ENCODE assay signal across 28 cellular contexts in genomic region chr5:40584054-40584453, GRCh38.
"Had no signal": no experiment of that assay in that cellular context is flagged by ENCODE, and none has a peak within 500 bp of the region (broad histone marks: within the 10 kb centered on the region; RNA-seq: fewer than 3 reads in every experiment).

No MANE protein-coding gene starts in this region.

- DNase-seq: activated effector memory CD4-positive, alpha-beta T cell treated with anti-CD3 and anti-CD28 coated beads, Interleukin-2, amount 50 U/mL, for 16 hours; activated effector memory CD4-positive, alpha-beta T cell treated with Interleukin-2 at 50 U/mL for 16 hours; activated gamma-delta T cell; activated gamma-delta T cell treated with Interleukin-2 at 50 U/mL for 16 hours; activated naive CD4-positive, alpha-beta T cell; activated naive CD4-positive, alpha-beta T cell treated with anti-CD3 and anti-CD28 coated beads for 36 hours; activated naive CD4-positive, alpha-beta T cell treated with anti-CD3 and anti-CD28 coated beads, Interleukin-2, amount 10 ng/mL, durations not matched to agents 7 days and 5 days; activated naive CD4-positive, alpha-beta T cell treated with Interleukin-2 at 50 U/mL for 16 hours; activated naive CD8-positive, alpha-beta T cell treated with anti-CD3 and anti-CD28 coated beads for 36 hours; activated naive CD8-positive, alpha-beta T cell treated with anti-CD3 and anti-CD28 coated beads, Interleukin-2, amount 10 ng/mL, durations not matched to agents 7 days and 5 days; activated naive CD8-positive, alpha-beta T cell treated with anti-CD3 and anti-CD28 coated beads, Interleukin-2, amount 50 U/mL, for 24 hours; activated T-cell treated with anti-CD3 and anti-CD28 coated beads, Interleukin-2, amount 50 U/mL, for 1 hour; activated T-cell treated with anti-CD3 and anti-CD28 coated beads, Interleukin-2, amount 50 U/mL, for 24 hours; activated T-cell treated with anti-CD3 and anti-CD28 coated beads, Interleukin-2, amount 50 U/mL, for 4 hours; activated T-cell treated with anti-CD3 and anti-CD28 coated beads, Interleukin-2, amount 50 U/mL, for 48 hours; activated T-cell treated with anti-CD3 and anti-CD28 coated beads, Interleukin-2, amount 50 U/mL, for 72 hours; adrenal gland; amniotic stem cell; amygdala; anterior cingulate cortex; aorta; body of pancreas; brain microvascular endothelial cell; caudate nucleus; central memory CD4-positive, alpha-beta T cell; cerebellar nuclear complex had no signal

- FAIRE-seq: astrocyte, bronchial epithelial cell had no signal
